8 cellular contexts compared by ENCODE assay signal in the genomic region with DNA sequence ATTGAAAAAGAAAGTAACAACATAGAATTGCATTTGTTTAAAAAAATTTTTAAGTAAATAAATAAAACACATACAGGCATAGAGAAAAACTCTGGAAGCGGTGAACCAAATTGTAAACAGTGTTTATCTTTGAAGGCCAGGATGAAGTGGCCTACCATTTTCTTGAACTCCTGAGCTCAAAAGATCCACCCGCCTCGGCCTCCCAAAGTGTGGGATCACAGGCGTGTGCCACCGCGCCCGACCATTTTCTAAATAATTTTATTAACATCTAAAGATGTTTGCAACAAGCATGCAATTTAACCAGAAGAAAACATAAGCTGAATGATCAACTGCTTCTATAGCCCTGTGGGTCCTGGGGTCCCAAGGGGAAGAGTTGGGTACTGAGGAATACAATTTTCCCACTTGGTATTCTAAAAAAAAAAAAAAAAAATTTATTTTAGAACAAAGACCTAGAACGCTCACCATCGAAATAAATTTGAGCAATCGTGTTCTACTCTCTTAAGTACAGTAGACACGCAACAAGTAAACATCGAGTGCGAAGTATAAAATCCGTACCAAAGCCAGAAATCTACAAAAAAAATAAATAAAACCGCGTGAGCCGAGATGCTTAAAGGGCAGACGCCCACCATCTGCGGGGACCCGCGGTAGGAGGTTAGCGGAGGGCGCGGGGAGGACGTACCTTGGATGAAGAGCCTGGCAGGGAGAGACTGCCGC. TPM values are rescaled to one million over a fixed set of nuclear protein-coding genes. Genes with fewer than 3 reads are reported as not detected.
A peak's percentile ranks its signal among the peaks of the same experiment; 100 is the strongest.
DNase-seq lines count a peak whose midpoint lies in the region; ATAC-seq and TF ChIP-seq lines count a peak whose summit lies in the region.

No MANE protein-coding gene starts in this region.

- H3K4me3 Mint-ChIP-seq in brain = peak overlapping the region; percentile 87 to 96 (median 93)

- TF ChIP-seq CTCF in brain (conservative IDR thresholded peaks at IDR 0.05) (no peak), lower lobe of right lung (IDR thresholded peaks at IDR 0.05) (no peak), thyroid gland (IDR thresholded peaks at IDR 0.05) (no peak)

- peaks cover 7% of the 10 kb centered on the region for H3K27me3 Mint-ChIP-seq in brain

- H3K9me3 ChIP-seq in lower lobe of right lung (no peaks in the 10 kb centered on the region), thyroid gland (no peaks in the 10 kb centered on the region)

- DNase-seq in DMS 273 (lab: John Stamatoyannopoulos, UW; ENCODE audit: unreplicated experiment) (peak; percentile 62), DMS 273 treated with DMSO at 0.1 percent for 48 hours (lab: John Stamatoyannopoulos, UW) (no peak), NCI-H2227 (lab: John Stamatoyannopoulos, UW; ENCODE audit: unreplicated experiment) (peak; percentile 46), lower lobe of right lung (no peak), thyroid gland (peak in 1 of 2 donors; percentile 7)

- 1% methylated on average over 26 of the region's 26 CpGs for WGBS in thyroid gland, 2 donors

- no peak for TF ChIP-seq POLR2A in thyroid gland (IDR thresholded peaks at IDR 0.05)

- peaks cover 23% of the 10 kb centered on the region for H3K4me1 Mint-ChIP-seq in brain

- ATAC-seq in lower lobe of right lung (no peak), GM21786 (IDR thresholded peaks at IDR 0.05; ENCODE audit: unreplicated experiment) (no peak), GM19397 (IDR thresholded peaks at IDR 0.05; ENCODE audit: unreplicated experiment) (no peak)

- H3K36me3 ChIP-seq in lower lobe of right lung (no peaks in the 10 kb centered on the region), thyroid gland (no peaks in the 10 kb centered on the region)

- peaks cover 2 to 18% (median 11%) of the 10 kb centered on the region in 5 experiments for H3K9me3 Mint-ChIP-seq in brain

- H3K27me3 ChIP-seq in lower lobe of right lung (ENCODE audit: low read depth) (no peaks in the 10 kb centered on the region), thyroid gland (no peaks in the 10 kb centered on the region)

- H3K4me3 ChIP-seq in lower lobe of right lung (peak overlapping the region; percentile 86), thyroid gland (replicated peaks in 1 of 3) (peak overlapping the region; percentile 29 to 94 (median 56))

- H3K4me1 ChIP-seq in lower lobe of right lung (peaks cover 38% of the 10 kb centered on the region), thyroid gland (peaks cover 0 to 5% of the 10 kb centered on the region in 2 donors)

- H3K36me3 Mint-ChIP-seq in brain = no peaks in the 10 kb centered on the region

- H3K27ac Mint-ChIP-seq in brain = peak overlapping the region; percentile 57 to 97 (median 66)

- intact Hi-C loops in lower lobe of right lung (cut with DNase I) (no loop called here), thyroid gland (cut with DNase I) (loop anchor here (10.0 kb wide), 1 partner anchor 118 kb away; a partner anchor contains a TSS)

- peak overlapping the region; percentile 98 for H3K27ac ChIP-seq in lower lobe of right lung
- H3K27ac ChIP-seq in thyroid gland = peak overlapping the region; percentile 91 to 97 (median 92)

RNA-seq across cellular contexts. Expression of a gene that starts 0.5 kb away (rescaled TPM):
- 4.5 TPM for polyA plus RNA-seq in brain (ENCODE audit: insufficient read depth, low read depth, low replicate concordance)
- total RNA-seq in lower lobe of right lung (48.3 TPM), thyroid gland (10 to 100 TPM; 26.5 to 44.9 (median 34.7) TPM)

Comparison
In these comparisons a context has a peak if more than half of its experiments do, and no peak if none do; other contexts are left out.
1. DNase-seq: peak in DMS 273 (single experiment) and NCI-H2227 (single experiment); none in DMS 273 treated with DMSO at 0.1 percent for 48 hours (single experiment) and lower lobe of right lung (single experiment).